ENCODE assay signal across 8 cellular contexts in genomic region chr1:1374861-1375662, GRCh38. TPM values are rescaled to one million over a fixed set of nuclear protein-coding genes. Genes with fewer than 3 reads are reported as not detected.
DNase-seq lines count a peak whose midpoint lies in the region; ATAC-seq and TF ChIP-seq lines count a peak whose summit lies in the region.

Gene AURKAIP1, minus strand, starts transcription at chr1:1375207. Its CDS starts 451 bp downstream, at chr1:1374756.

- 1% methylated on average over 77 to 91 of the region's 91 CpGs for WGBS in esophagus, 2 donors

- peaks cover 2% of the 10 kb centered on the region for H3K36me3 Mint-ChIP-seq in activated T-cell treated with anti-CD3 and anti-CD28 coated beads, Interleukin-2, amount 50 U/mL, for 4 hours (ENCODE audit: insufficient read depth)

- peak within 1 kb of the TSS; percentile 92 for H3K9ac ChIP-seq in mucosa of stomach (ENCODE audit: low read length)

- H3K27me3 ChIP-seq in Panc1 (ENCODE audit: control insufficient read depth, insufficient read depth, low read length) (no peaks in the 10 kb centered on the region), esophagus (ENCODE audit: control insufficient read depth in 1 of 2, insufficient read depth in 2 of 2, low read length in 2 of 2) (no peaks in the 10 kb centered on the region), mucosa of stomach (ENCODE audit: control insufficient read depth, insufficient read depth, low read length) (no peaks in the 10 kb centered on the region)

- POLR2A ChIA-PET in Panc1 (lab: Charles Lee): interaction anchor here (0.7 to 0.8 kb wide), 2 partner anchors 24 to 61 kb away, joined by 3 to 6 read pairs; partner anchors contain the start of gene CCNL2

- H3K9me3 Mint-ChIP-seq in activated T-cell treated with anti-CD3 and anti-CD28 coated beads, Interleukin-2, amount 50 U/mL, for 4 hours: no peaks in the 10 kb centered on the region

- intact Hi-C loops in Panc1 (cut with micrococcal nuclease; ENCODE audit: unreplicated experiment): no loop called here

- H3K27ac ChIP-seq in Panc1 (ENCODE audit: low read length) (peak within 1 kb of the TSS; percentile 90), esophagus (ENCODE audit: low read depth in 2 of 2, low read length in 1 of 2) (peak within 1 kb of the TSS; percentile 85 to 94)

- peaks cover 16% of the 10 kb centered on the region; the same call in 1 of the 2 replicates for H3K36me3 ChIP-seq in Panc1 (ENCODE audit: control insufficient read depth, insufficient read depth, low read length)
- peaks cover 0 to 3% of the 10 kb centered on the region in 2 donors for H3K36me3 ChIP-seq in esophagus (ENCODE audit: control insufficient read depth in 2 of 2, insufficient read depth in 2 of 2, low read length in 1 of 2)
- no peaks in the 10 kb centered on the region for H3K36me3 ChIP-seq in mucosa of stomach (ENCODE audit: control insufficient read depth, insufficient read depth, low read length)

- in situ Hi-C loops in Panc1 (cut with HindIII; ENCODE audit: low pct_unique_long_range_greater_than_20kb, low sequenced_read_pairs): no loop called here

- H3K27me3 Mint-ChIP-seq in activated T-cell treated with anti-CD3 and anti-CD28 coated beads, Interleukin-2, amount 50 U/mL, for 4 hours (ENCODE audit: low read depth): no peaks in the 10 kb centered on the region

- ATAC-seq in GM21723 (IDR thresholded peaks at IDR 0.05; ENCODE audit: unreplicated experiment) (peak; percentile 74), Panc1 (peak; percentile 91)
- ATAC-seq in activated T-cell treated with anti-CD3 and anti-CD28 coated beads, Interleukin-2, amount 50 U/mL, for 4 hours: peak; percentile 96 to 97

- peaks cover 32% of the 10 kb centered on the region for H3K4me1 ChIP-seq in Panc1 (ENCODE audit: control insufficient read depth, insufficient read depth, low read length)
- peaks cover 11 to 13% of the 10 kb centered on the region in 2 donors for H3K4me1 ChIP-seq in esophagus (ENCODE audit: control insufficient read depth in 2 of 2, insufficient read depth in 2 of 2, low read length in 1 of 2)
- H3K4me1 ChIP-seq in mucosa of stomach (ENCODE audit: control insufficient read depth, insufficient read depth, low read length): peaks cover 29% of the 10 kb centered on the region

- peak; percentile 48; the same call in 1 of the 2 replicates for TF ChIP-seq CTCF in Panc1 (IDR thresholded peaks at IDR 0.05)

- peak; percentile 99 for DNase-seq in DMS79 treated with DMSO at 0.1 percent for 48 hours (lab: John Stamatoyannopoulos, UW)
- peak; percentile 99 for DNase-seq in KG1 (lab: John Stamatoyannopoulos, UW)
- peak; percentile 98 for DNase-seq in Panc1 (ENCODE audit: low read depth, low spot score)
- peak; percentile 92 for DNase-seq in activated T-cell treated with anti-CD3 and anti-CD28 coated beads, Interleukin-2, amount 50 U/mL, for 4 hours
- DNase-seq in stimulated activated CD8-positive, alpha-beta memory T cell treated with anti-CD3 and anti-CD28 coated beads, Interleukin-7, amount 100 ng/mL, for 1 hour (ENCODE audit: low read depth in 2 of 2): peak; percentile 82 to 88

- peaks cover 23% of the 10 kb centered on the region for H3K4me1 Mint-ChIP-seq in activated T-cell treated with anti-CD3 and anti-CD28 coated beads, Interleukin-2, amount 50 U/mL, for 4 hours (ENCODE audit: low read depth)

- peak within 1 kb of the TSS; percentile 89 for H3K4me3 Mint-ChIP-seq in activated T-cell treated with anti-CD3 and anti-CD28 coated beads, Interleukin-2, amount 50 U/mL, for 4 hours

- peak within 1 kb of the TSS; percentile 72 to 97 for H3K4me3 ChIP-seq in Panc1 (ENCODE audit: low read depth in 2 of 2, low read length in 2 of 2)
- peak within 1 kb of the TSS; percentile 75 to 97 for H3K4me3 ChIP-seq in esophagus (ENCODE audit: low read depth in 1 of 2, low read length in 2 of 2)
- H3K4me3 ChIP-seq in mucosa of stomach (ENCODE audit: low read length): peak within 1 kb of the TSS; percentile 80

- CTCF ChIA-PET in Panc1 (lab: Charles Lee): interaction anchor here (0.7 kb wide), 2 partner anchors 66 to 223 kb away, joined by 4 to 5 read pairs; no protein-coding TSS in a partner anchor

- H3K9me3 ChIP-seq in Panc1 (ENCODE audit: control insufficient read depth, insufficient read depth, low read depth, low read length): no peaks in the 10 kb centered on the region
- H3K9me3 ChIP-seq in esophagus (ENCODE audit: control insufficient read depth in 2 of 2, insufficient read depth in 1 of 2, low read depth in 1 of 2, low read length in 1 of 2): no peaks in the 10 kb centered on the region
- no peaks in the 10 kb centered on the region for H3K9me3 ChIP-seq in mucosa of stomach (ENCODE audit: control insufficient read depth, low read length)

- BruUV-seq in Panc1 (replicated peaks; lab: Mats Ljungman, UMichigan): no TSS peak

RNA-seq across cellular contexts. Expression of gene AURKAIP1, which starts in this region (rescaled TPM):
- total RNA-seq in Panc1 (2021; ENCODE audit: unreplicated experiment): 335 TPM
- polyA plus RNA-seq in Panc1 (2012; ENCODE audit: insufficient read length): 354 TPM
- 100 to 1,000 TPM; 218 to 244 (median 220) TPM for total RNA-seq in activated T-cell treated with anti-CD3 and anti-CD28 coated beads, Interleukin-2, amount 50 U/mL, for 4 hours
- 100 to 1,000 TPM; 155 to 158 TPM for polyA plus RNA-seq in esophagus

Comparison
In these comparisons a context has a peak if more than half of its experiments do, and no peak if none do; other contexts are left out.
1. Peak in every context shown above with its lines: DNase-seq, ATAC-seq, H3K4me3 ChIP-seq and H3K27ac ChIP-seq.